ENCODE assay signal across 1 cellular context in genomic region chr1:48005254-48006162, GRCh38.
TF ChIP-seq lines count a peak whose summit lies in the region.

No MANE protein-coding gene starts in this region.

TF ChIP-seq in GM23338, 12 proteins besides CTCF, POLR2A, EP300 and RAD21 (continued from another document):
- TF ChIP-seq ETS1 (IDR thresholded peaks at IDR 0.05): no peak
